Comparison of ENCODE assay signal across 8 cellular contexts in genomic region chr10:46635364-46635959, GRCh38. TPM values are rescaled to one million over a fixed set of nuclear protein-coding genes. Genes with fewer than 3 reads are reported as not detected.
A peak's percentile ranks its signal among the peaks of the same experiment; 100 is the strongest.
DNase-seq lines count a peak whose midpoint lies in the region; ATAC-seq, FAIRE-seq and TF ChIP-seq lines count a peak whose summit lies in the region.
"Not testable (repeated sequence)": the region's sequence is repeated elsewhere in the genome, so short reads cannot be mapped to it uniquely, and the experiment has no call there.

No MANE protein-coding gene starts in this region.

- H3K9me3 ChIP-seq in left ventricle myocardium inferior (replicated peaks); aorta (ENCODE audit: control insufficient read depth, low read length): not testable (repeated sequence)

- TF ChIP-seq CTCF in WI38 (IDR thresholded peaks at IDR 0.05; ENCODE audit: low read depth, low read length); brain microvascular endothelial cell (IDR thresholded peaks at IDR 0.05; ENCODE audit: low read depth, low read length, missing control alignments); left ventricle myocardium inferior (IDR thresholded peaks at IDR 0.05; ENCODE audit: borderline replicate concordance); omental fat pad (IDR thresholded peaks at IDR 0.05): not testable (repeated sequence)

- peak overlapping the region; percentile 43 for H3K4me3 ChIP-seq in WI38 (ENCODE audit: low read depth, low read length)
- peak overlapping the region; percentile 39 for H3K4me3 ChIP-seq in brain microvascular endothelial cell (ENCODE audit: low read depth, low read length)
- H3K4me3 ChIP-seq in left ventricle myocardium inferior, result peak overlapping the region; percentile 65
- H3K4me3 ChIP-seq in aorta (ENCODE audit: low read length in 2 of 2), result not testable (repeated sequence)

- DNase-seq in GM19239 (ENCODE audit: insufficient read length, low spot score); brain microvascular endothelial cell; left ventricle myocardium inferior; omental fat pad (ENCODE audit: low spot score); aorta: not testable (repeated sequence)

- ATAC-seq in HG02588 (IDR thresholded peaks at IDR 0.05; ENCODE audit: unreplicated experiment) (peak; percentile 88), HG03520 (IDR thresholded peaks at IDR 0.05; ENCODE audit: unreplicated experiment) (peak; percentile 58), omental fat pad (ENCODE audit: low FRiP score) (peak; percentile 96), aorta (ENCODE audit: low FRiP score) (peak; percentile 94)

- H3K27ac ChIP-seq in brain microvascular endothelial cell (peak overlapping the region; percentile 61), left ventricle myocardium inferior (replicated peaks) (peak overlapping the region; percentile 78)
- not testable (repeated sequence) for H3K27ac ChIP-seq in aorta (ENCODE audit: low read depth in 1 of 2, low read length in 2 of 2)

- in situ Hi-C loops in brain microvascular endothelial cell (cut with HindIII; ENCODE audit: low pct_ligation_motif_present, low sequenced_read_pairs), result not testable (repeated sequence)

- H3K27me3 ChIP-seq in brain microvascular endothelial cell (replicated peaks); left ventricle myocardium inferior (ENCODE audit: low read depth); aorta (ENCODE audit: control insufficient read depth in 1 of 2, insufficient read depth in 2 of 2, low read length in 1 of 2): not testable (repeated sequence)

- H3K4me1 ChIP-seq in left ventricle myocardium inferior; aorta (ENCODE audit: control insufficient read depth in 1 of 2, insufficient read depth in 2 of 2, low read length in 2 of 2): not testable (repeated sequence)

- not testable (repeated sequence) for H3K36me3 ChIP-seq in brain microvascular endothelial cell (replicated peaks); left ventricle myocardium inferior; aorta (ENCODE audit: control insufficient read depth in 1 of 2, insufficient read depth in 2 of 2, low read length in 1 of 2)

- 0 to 1% methylated on average over 7 of the region's 63 CpGs for WGBS in aorta, 2 donors

- intact Hi-C loops in left ventricle myocardium inferior (cut with micrococcal nuclease); aorta (cut with DNase I): not testable (repeated sequence)

- peak; percentile 66 for FAIRE-seq in GM19239 (lab: Jason Lieb, UNC)

RNA-seq across cellular contexts. Expression of gene SYT15, which starts 56.5 kb away (rescaled TPM):
- total RNA-seq in left ventricle myocardium inferior (1.9 TPM), omental fat pad (1 to 10 TPM in 3 of 4 donors, under 1 TPM in 1; 0.65 to 9.6 (median 2.9) TPM), aorta (10 to 100 TPM in 1 of 2 donors, 1 to 10 TPM in 1; 8.8 to 24.8 TPM)
- under 1 TPM; 0.13 to 0.79 TPM for polyA plus RNA-seq in aorta
